Comparison of ENCODE assay signal across 8 cellular contexts in the genomic region with DNA sequence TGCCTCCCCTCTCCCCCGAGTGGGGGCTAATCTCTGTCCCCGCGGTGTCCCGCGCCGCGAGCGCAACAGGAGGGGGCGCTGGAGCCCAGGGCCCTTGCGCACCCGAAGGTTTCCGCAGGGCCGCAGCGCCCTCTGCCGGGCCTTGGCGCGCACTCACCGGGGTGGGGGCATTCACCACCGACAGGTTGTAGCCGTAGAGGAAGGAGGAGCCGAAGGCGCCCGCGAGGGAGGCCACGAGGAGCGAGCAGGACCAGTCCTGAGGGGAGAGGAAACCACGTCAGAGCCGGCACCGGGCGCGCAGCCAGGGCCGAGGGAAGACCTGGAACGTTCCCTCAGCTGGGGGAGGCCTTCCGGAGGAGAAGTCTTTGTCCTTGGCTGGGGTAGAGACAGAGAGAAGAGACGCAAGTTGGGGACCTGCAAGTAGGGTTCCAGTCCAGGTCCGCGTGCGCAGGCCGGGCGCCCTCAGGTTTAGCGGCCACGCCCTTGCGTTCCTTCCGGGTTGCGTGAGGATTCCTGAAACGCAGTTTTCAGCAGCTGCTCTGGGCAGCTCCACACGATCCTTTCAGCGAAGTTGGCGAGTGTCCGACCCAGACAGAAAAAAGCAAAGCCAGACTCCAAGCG. TPM values are rescaled to one million over a fixed set of nuclear protein-coding genes. Genes with fewer than 3 reads are reported as not detected.
A peak's percentile ranks its signal among the peaks of the same experiment; 100 is the strongest.
DNase-seq lines count a peak whose midpoint lies in the region; ATAC-seq and FAIRE-seq lines count a peak whose summit lies in the region.

No MANE protein-coding gene starts in this region.

- H3K4me1 ChIP-seq in neuronal stem cell (ENCODE audit: control insufficient read depth in 2 of 2, insufficient read depth in 1 of 2, low read depth in 1 of 2, low read length in 2 of 2), result peaks cover 0 to 13% of the 10 kb centered on the region in 2 donors

- peak overlapping the region; percentile 49 for H2AFZ ChIP-seq in neuronal stem cell (ENCODE audit: low read length)

- DNase-seq in DMS53 treated with DMSO at 0.1 percent for 48 hours (lab: John Stamatoyannopoulos, UW; ENCODE audit: unreplicated experiment) (peak; percentile 81), KG1 (lab: John Stamatoyannopoulos, UW) (peak; percentile 92), SHP77 (lab: John Stamatoyannopoulos, UW) (peak; percentile 70 to 71), frontal cortex (ENCODE audit: low spot score in 2 of 2) (peak; percentile 84 to 97), neuronal stem cell (ENCODE audit: low spot score) (peak; percentile 81), stromal cell of bone marrow (ENCODE audit: low read depth) (peak; percentile 79)
- DNase-seq in activated naive CD4-positive, alpha-beta T cell treated with Interleukin-2 at 50 U/mL for 16 hours, result peak; percentile 94

- H2BK5ac ChIP-seq in neuronal stem cell (ENCODE audit: low read length), result no peak overlapping the region

- no peak overlapping the region for H3K27ac ChIP-seq in neuronal stem cell (replicated peaks; ENCODE audit: low read length)

- H3K9me3 ChIP-seq in neuronal stem cell (replicated peaks in 1 of 2; ENCODE audit: control insufficient read depth in 2 of 2, insufficient read depth in 1 of 2, low read depth in 1 of 2, low read length in 2 of 2), result no peaks in the 10 kb centered on the region

- H4K8ac ChIP-seq in neuronal stem cell (ENCODE audit: low read depth, low read length), result no peak overlapping the region

- H3K9ac ChIP-seq in neuronal stem cell (ENCODE audit: low read depth, low read length, poor library complexity), result peak overlapping the region; percentile 56

- H2BK120ac ChIP-seq in neuronal stem cell (ENCODE audit: low read depth, low read length), result peak overlapping the region; percentile 78

- H3K27me3 ChIP-seq in neuronal stem cell (ENCODE audit: control insufficient read depth in 3 of 3, insufficient read depth in 3 of 3, low read depth in 1 of 3, low read length in 3 of 3), result peaks cover 0 to 25% (median 3%) of the 10 kb centered on the region in 3 experiments

- peak overlapping the region; percentile 66 for H3K23ac ChIP-seq in neuronal stem cell (ENCODE audit: low read depth, low read length, poor library complexity)

- peak; percentile 96 for ATAC-seq in GM21529 (IDR thresholded peaks at IDR 0.05; ENCODE audit: unreplicated experiment)

- WGBS in neuronal stem cell (ENCODE audit: extremely low coverage in 2 of 2, insufficient read length in 2 of 2, insufficient replicate concordance in 1 of 2), 2 donors, result no CpG with 5 or more reads among the region's 51 CpGs

- H3K4me3 ChIP-seq in neuronal stem cell (ENCODE audit: low read length in 2 of 2), result peak overlapping the region in 1 of 2 donors; percentile 76

- H3K4ac ChIP-seq in neuronal stem cell (ENCODE audit: low read length), result no peak overlapping the region

- peak overlapping the region; percentile 69 for H2AK5ac ChIP-seq in neuronal stem cell (ENCODE audit: low read depth, low read length)

- H3K79me1 ChIP-seq in neuronal stem cell (ENCODE audit: low read depth, low read length), result no peaks in the 10 kb centered on the region

- H2BK12ac ChIP-seq in neuronal stem cell (ENCODE audit: low read length), result no peak overlapping the region

- H3K18ac ChIP-seq in neuronal stem cell (ENCODE audit: low read length), result peak overlapping the region; percentile 94

- FAIRE-seq in frontal cortex (lab: Jason Lieb, UNC), result no peak

- H4K91ac ChIP-seq in neuronal stem cell (ENCODE audit: low read depth, low read length, poor library complexity), result no peak overlapping the region

- H3K4me2 ChIP-seq in neuronal stem cell (ENCODE audit: insufficient read depth, low read length, poor library complexity, severe bottlenecking), result peak overlapping the region; percentile 48

- H2BK15ac ChIP-seq in neuronal stem cell (ENCODE audit: low read length), result no peak overlapping the region

- no peak overlapping the region for H3K14ac ChIP-seq in neuronal stem cell (ENCODE audit: low read length)

- no peaks in the 10 kb centered on the region for H3K36me3 ChIP-seq in neuronal stem cell (replicated peaks in 1 of 2; ENCODE audit: control insufficient read depth in 2 of 2, insufficient read depth in 2 of 2, low read length in 2 of 2)

RNA-seq across cellular contexts. Expression of gene SLC2A9, which starts 2.4 kb away (rescaled TPM):
- 2.9 TPM for total RNA-seq in frontal cortex
- polyA plus RNA-seq in neuronal stem cell (2013, experiment 1 of 2), result 0.06 TPM
- polyA plus RNA-seq in neuronal stem cell (2013, experiment 2 of 2), result 0.17 TPM
